Comparison of ENCODE assay signal across 27 cellular contexts in genomic region chr16:27208081-27208692, GRCh38.
DNase-seq lines count a peak whose midpoint lies in the region; ATAC-seq lines count a peak whose summit lies in the region.
"Had no signal": no experiment of that assay in that cellular context is flagged by ENCODE, and none has a peak within 500 bp of the region (broad histone marks: within the 10 kb centered on the region; RNA-seq: fewer than 3 reads in every experiment).

No MANE protein-coding gene starts in this region.

- no peak for ATAC-seq in HG02973 (IDR thresholded peaks at IDR 0.05; ENCODE audit: unreplicated experiment)
- ATAC-seq: K562 had no signal

- no peaks in the 10 kb centered on the region for H3K27me3 ChIP-seq in BLaER1
- H3K27me3 ChIP-seq in duodenal mucosa (ENCODE audit: control insufficient read depth in 1 of 2, insufficient read depth in 2 of 2, low read length in 2 of 2), result no peaks in the 10 kb centered on the region
- H3K27me3 ChIP-seq in muscle layer of duodenum (ENCODE audit: low read depth, low read length), result no peaks in the 10 kb centered on the region
- H3K27me3 ChIP-seq: BE2C, SJSA1 had no signal

- H4K20me1 ChIP-seq in BLaER1, result no peaks in the 10 kb centered on the region

- H3K4me1 ChIP-seq in BLaER1, result peaks cover 57% of the 10 kb centered on the region
- H3K4me1 ChIP-seq in duodenal mucosa (ENCODE audit: control insufficient read depth in 1 of 2, insufficient read depth in 2 of 2, low read length in 2 of 2), result peaks cover 23 to 25% of the 10 kb centered on the region in 2 donors
- H3K4me1 ChIP-seq in muscle layer of duodenum (ENCODE audit: control insufficient read depth in 1 of 2, insufficient read depth in 2 of 2, low read length in 2 of 2), result peaks cover 0 to 6% of the 10 kb centered on the region in 2 donors
- H3K4me1 ChIP-seq: BE2C had no signal

- DNase-seq in HuH-7 (ENCODE audit: low spot score) (peak; percentile 67), NCI-H446 (lab: John Stamatoyannopoulos, UW) (no peak), medulla oblongata (ENCODE audit: extremely low spot score) (no peak), SW 1271 (lab: John Stamatoyannopoulos, UW) (no peak)
- DNase-seq: 8988T; BE2C; CD4-positive, CD25-positive, alpha-beta regulatory T cell; DMS153; GM23248; H7; MV-4-11; NCI-H1105 treated with DMSO at 0.1 percent for 48 hours; NCI-H146; NCI-H2029; NCI-H446 treated with DMSO at 0.1 percent for 48 hours; NCI-H526; NCI-H82; NK-92 treated with Interleukin-12 subunit alpha and Interleukin-12 subunit beta, amount 100 ng/mL, for 24 hours; PC-9; Right ventricle myocardium superior; RPMI8226 had no signal

- no peak overlapping the region for H3K9ac ChIP-seq in BLaER1
- H3K9ac ChIP-seq in duodenal mucosa (ENCODE audit: low read depth in 1 of 2, low read length in 2 of 2), result no peak overlapping the region
- H3K9ac ChIP-seq: GM23248 had no signal

- no peaks in the 10 kb centered on the region for H3K9me3 ChIP-seq in BLaER1
- H3K9me3 ChIP-seq in duodenal mucosa (ENCODE audit: control insufficient read depth in 1 of 2, low read length in 2 of 2), result no peaks in the 10 kb centered on the region
- no peaks in the 10 kb centered on the region for H3K9me3 ChIP-seq in muscle layer of duodenum (ENCODE audit: control insufficient read depth in 1 of 2, low read length in 2 of 2)
- H3K9me3 ChIP-seq: BE2C, SJSA1 had no signal

- H3K4me3 ChIP-seq in BLaER1, result no peak overlapping the region
- H3K4me3 ChIP-seq in duodenal mucosa (ENCODE audit: low read depth in 1 of 2, low read length in 2 of 2), result peak overlapping the region in 1 of 2 donors; percentile 41
- H3K4me3 ChIP-seq in muscle layer of duodenum (ENCODE audit: low read depth in 1 of 2, low read length in 2 of 2), result no peak overlapping the region
- H3K4me3 ChIP-seq: GM23248, K562, PC-9, SJSA1 had no signal

- H3K36me3 ChIP-seq in BLaER1, result peaks cover 21% of the 10 kb centered on the region
- peaks cover 0 to 8% of the 10 kb centered on the region in 2 donors for H3K36me3 ChIP-seq in duodenal mucosa (ENCODE audit: control insufficient read depth in 1 of 2, insufficient read depth in 2 of 2, low read length in 2 of 2)
- peaks cover 4 to 20% of the 10 kb centered on the region in 2 donors for H3K36me3 ChIP-seq in muscle layer of duodenum (ENCODE audit: control insufficient read depth in 1 of 2, insufficient read depth in 2 of 2, low read length in 2 of 2)
- H3K36me3 ChIP-seq: SJSA1 had no signal

- peak overlapping the region; percentile 93 for H3K4me2 ChIP-seq in BLaER1
- H3K4me2 ChIP-seq: PC-9 had no signal

- H3K27ac ChIP-seq in BLaER1 (peak overlapping the region; percentile 51), duodenal mucosa (ENCODE audit: low read depth, low read length) (peak overlapping the region; percentile 68), muscle layer of duodenum (ENCODE audit: low read length) (peak overlapping the region; percentile 60)
- H3K27ac ChIP-seq: GM23248, PC-9, SJSA1 had no signal
